ENCODE assay signal across 1 cellular context in the genomic region with DNA sequence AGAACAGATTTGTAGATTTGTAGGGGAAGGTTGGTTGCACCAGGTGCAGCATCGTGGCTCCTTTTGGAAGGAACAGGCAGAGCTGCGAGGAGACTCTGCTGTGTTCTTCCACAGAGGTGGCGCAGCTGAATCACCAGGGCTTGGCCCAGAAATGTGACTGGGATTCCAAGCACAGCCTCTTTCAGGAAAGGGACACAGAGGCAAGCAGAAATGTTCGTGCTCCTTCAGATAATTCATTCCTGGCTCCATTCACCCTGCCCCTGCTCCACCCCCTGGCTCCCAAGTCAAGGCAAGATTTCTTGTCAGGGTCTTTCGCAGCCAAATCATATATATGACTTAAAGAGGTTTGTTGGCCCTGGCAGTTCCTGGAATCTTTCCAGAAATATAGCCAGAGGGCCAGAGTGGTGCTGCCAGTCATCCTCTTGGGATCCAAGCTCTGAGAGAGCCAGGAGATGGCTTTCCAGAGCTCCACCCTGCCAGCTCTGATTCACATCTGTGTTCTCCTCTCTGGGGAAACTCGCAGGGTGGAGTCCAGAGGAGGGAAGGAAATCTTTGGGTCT.
TF ChIP-seq lines count a peak whose summit lies in the region.

No MANE protein-coding gene starts in this region.

TF ChIP-seq in GM23338, 12 proteins besides CTCF, POLR2A, EP300 and RAD21 (continued from another document):
- TF ChIP-seq, protein P1, sequence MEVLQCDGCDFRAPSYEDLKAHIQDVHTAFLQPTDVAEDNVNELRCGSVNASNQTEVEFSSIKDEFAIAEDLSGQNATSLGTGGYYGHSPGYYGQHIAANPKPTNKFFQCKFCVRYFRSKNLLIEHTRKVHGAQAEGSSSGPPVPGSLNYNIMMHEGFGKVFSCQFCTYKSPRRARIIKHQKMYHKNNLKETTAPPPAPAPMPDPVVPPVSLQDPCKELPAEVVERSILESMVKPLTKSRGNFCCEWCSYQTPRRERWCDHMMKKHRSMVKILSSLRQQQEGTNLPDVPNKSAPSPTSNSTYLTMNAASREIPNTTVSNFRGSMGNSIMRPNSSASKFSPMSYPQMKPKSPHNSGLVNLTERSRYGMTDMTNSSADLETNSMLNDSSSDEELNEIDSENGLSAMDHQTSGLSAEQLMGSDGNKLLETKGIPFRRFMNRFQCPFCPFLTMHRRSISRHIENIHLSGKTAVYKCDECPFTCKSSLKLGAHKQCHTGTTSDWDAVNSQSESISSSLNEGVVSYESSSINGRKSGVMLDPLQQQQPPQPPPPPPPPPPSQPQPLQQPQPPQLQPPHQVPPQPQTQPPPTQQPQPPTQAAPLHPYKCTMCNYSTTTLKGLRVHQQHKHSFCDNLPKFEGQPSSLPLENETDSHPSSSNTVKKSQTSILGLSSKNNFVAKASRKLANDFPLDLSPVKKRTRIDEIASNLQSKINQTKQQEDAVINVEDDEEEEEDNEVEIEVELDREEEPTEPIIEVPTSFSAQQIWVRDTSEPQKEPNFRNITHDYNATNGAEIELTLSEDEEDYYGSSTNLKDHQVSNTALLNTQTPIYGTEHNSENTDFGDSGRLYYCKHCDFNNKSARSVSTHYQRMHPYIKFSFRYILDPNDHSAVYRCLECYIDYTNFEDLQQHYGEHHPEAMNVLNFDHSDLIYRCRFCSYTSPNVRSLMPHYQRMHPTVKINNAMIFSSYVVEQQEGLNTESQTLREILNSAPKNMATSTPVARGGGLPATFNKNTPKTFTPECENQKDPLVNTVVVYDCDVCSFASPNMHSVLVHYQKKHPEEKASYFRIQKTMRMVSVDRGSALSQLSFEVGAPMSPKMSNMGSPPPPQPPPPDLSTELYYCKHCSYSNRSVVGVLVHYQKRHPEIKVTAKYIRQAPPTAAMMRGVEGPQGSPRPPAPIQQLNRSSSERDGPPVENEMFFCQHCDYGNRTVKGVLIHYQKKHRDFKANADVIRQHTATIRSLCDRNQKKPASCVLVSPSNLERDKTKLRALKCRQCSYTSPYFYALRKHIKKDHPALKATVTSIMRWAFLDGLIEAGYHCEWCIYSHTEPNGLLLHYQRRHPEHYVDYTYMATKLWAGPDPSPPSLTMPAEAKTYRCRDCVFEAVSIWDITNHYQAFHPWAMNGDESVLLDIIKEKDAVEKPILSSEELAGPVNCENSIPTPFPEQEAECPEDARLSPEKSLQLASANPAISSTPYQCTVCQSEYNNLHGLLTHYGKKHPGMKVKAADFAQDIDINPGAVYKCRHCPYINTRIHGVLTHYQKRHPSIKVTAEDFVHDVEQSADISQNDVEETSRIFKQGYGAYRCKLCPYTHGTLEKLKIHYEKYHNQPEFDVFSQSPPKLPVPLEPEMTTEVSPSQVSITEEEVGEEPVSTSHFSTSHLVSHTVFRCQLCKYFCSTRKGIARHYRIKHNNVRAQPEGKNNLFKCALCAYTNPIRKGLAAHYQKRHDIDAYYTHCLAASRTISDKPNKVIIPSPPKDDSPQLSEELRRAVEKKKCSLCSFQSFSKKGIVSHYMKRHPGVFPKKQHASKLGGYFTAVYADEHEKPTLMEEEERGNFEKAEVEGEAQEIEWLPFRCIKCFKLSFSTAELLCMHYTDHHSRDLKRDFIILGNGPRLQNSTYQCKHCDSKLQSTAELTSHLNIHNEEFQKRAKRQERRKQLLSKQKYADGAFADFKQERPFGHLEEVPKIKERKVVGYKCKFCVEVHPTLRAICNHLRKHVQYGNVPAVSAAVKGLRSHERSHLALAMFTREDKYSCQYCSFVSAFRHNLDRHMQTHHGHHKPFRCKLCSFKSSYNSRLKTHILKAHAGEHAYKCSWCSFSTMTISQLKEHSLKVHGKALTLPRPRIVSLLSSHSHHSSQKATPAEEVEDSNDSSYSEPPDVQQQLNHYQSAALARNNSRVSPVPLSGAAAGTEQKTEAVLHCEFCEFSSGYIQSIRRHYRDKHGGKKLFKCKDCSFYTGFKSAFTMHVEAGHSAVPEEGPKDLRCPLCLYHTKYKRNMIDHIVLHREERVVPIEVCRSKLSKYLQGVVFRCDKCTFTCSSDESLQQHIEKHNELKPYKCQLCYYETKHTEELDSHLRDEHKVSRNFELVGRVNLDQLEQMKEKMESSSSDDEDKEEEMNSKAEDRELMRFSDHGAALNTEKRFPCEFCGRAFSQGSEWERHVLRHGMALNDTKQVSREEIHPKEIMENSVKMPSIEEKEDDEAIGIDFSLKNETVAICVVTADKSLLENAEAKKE (CRISPR knock-in tag; IDR thresholded peaks at IDR 0.05): no peak
- TF ChIP-seq STAT1 (IDR thresholded peaks at IDR 0.05; ENCODE audit: unreplicated experiment) (no peak), CREB1 (CRISPR knock-in tag; IDR thresholded peaks at IDR 0.05; ENCODE audit: low read depth) (no peak), NANOG (IDR thresholded peaks at IDR 0.05; ENCODE audit: borderline replicate concordance) (no peak), EZH2 (IDR thresholded peaks at IDR 0.05; ENCODE audit: low read depth, unreplicated experiment) (no peak), POLR2AphosphoS5 (IDR thresholded peaks at IDR 0.05; ENCODE audit: low read depth) (no peak), EZH2phosphoT487 (IDR thresholded peaks at IDR 0.05; ENCODE audit: unreplicated experiment) (no peak), JUNB (IDR thresholded peaks at IDR 0.05; ENCODE audit: unreplicated experiment) (no peak), ZNF114 (CRISPR knock-in tag; IDR thresholded peaks at IDR 0.05) (no peak)
- TF ChIP-seq, protein P2, sequence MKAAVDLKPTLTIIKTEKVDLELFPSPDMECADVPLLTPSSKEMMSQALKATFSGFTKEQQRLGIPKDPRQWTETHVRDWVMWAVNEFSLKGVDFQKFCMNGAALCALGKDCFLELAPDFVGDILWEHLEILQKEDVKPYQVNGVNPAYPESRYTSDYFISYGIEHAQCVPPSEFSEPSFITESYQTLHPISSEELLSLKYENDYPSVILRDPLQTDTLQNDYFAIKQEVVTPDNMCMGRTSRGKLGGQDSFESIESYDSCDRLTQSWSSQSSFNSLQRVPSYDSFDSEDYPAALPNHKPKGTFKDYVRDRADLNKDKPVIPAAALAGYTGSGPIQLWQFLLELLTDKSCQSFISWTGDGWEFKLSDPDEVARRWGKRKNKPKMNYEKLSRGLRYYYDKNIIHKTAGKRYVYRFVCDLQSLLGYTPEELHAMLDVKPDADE (IDR thresholded peaks at IDR 0.05): no peak
